8 cellular contexts compared by ENCODE assay signal in genomic region chr17:8894673-8895578, GRCh38. TPM values are rescaled to one million over a fixed set of nuclear protein-coding genes. Genes with fewer than 3 reads are reported as not detected.
DNase-seq lines count a peak whose midpoint lies in the region; ATAC-seq and TF ChIP-seq lines count a peak whose summit lies in the region.

No MANE protein-coding gene starts in this region.

- peaks cover 2% of the 10 kb centered on the region for H3K9me3 Mint-ChIP-seq in activated naive CD4-positive, alpha-beta T cell treated with anti-CD3 and anti-CD28 coated beads, Interleukin-2, amount 10 ng/mL, durations not matched to agents 7 days and 5 days

- H3K79me2 ChIP-seq in PC-9 (ENCODE audit: low read depth): no peaks in the 10 kb centered on the region
- no peaks in the 10 kb centered on the region for H3K79me2 ChIP-seq in osteoblast (ENCODE audit: insufficient read depth, low read length)

- H3K4me1 ChIP-seq in PC-9 (replicated peaks; ENCODE audit: insufficient read depth) (no peaks in the 10 kb centered on the region), osteoblast (ENCODE audit: insufficient read depth, low read length) (peaks cover 4% of the 10 kb centered on the region)

- BruUV-seq in PC-9 (replicated peaks; lab: Mats Ljungman, UMichigan): no TSS peak

- peaks cover 64% of the 10 kb centered on the region for H3K36me3 Mint-ChIP-seq in activated naive CD4-positive, alpha-beta T cell treated with anti-CD3 and anti-CD28 coated beads, Interleukin-2, amount 10 ng/mL, durations not matched to agents 7 days and 5 days

- H3K27ac ChIP-seq in PC-9 (no peak overlapping the region), osteoblast (ENCODE audit: low read depth, low read length) (no peak overlapping the region)

- H2AFZ ChIP-seq in PC-9 (no peak overlapping the region), osteoblast (ENCODE audit: low read length) (no peak overlapping the region)

- no peaks in the 10 kb centered on the region for H3K9me2 ChIP-seq in PC-9 (ENCODE audit: insufficient read depth)

- H3K4me3 Mint-ChIP-seq in activated naive CD4-positive, alpha-beta T cell treated with anti-CD3 and anti-CD28 coated beads, Interleukin-2, amount 10 ng/mL, durations not matched to agents 7 days and 5 days: no peak overlapping the region

- H4K20me1 ChIP-seq in PC-9 (ENCODE audit: insufficient read depth): no peaks in the 10 kb centered on the region
- H4K20me1 ChIP-seq in osteoblast (ENCODE audit: insufficient read depth, low read length): no peaks in the 10 kb centered on the region

- H3K36me3 ChIP-seq in PC-9 (ENCODE audit: low read depth) (no peaks in the 10 kb centered on the region), osteoblast (ENCODE audit: insufficient read depth, low read length) (no peaks in the 10 kb centered on the region)

- H3K4me2 ChIP-seq in PC-9 (no peak overlapping the region), osteoblast (ENCODE audit: insufficient read depth, low read length) (peak overlapping the region; percentile 44)

- no peaks in the 10 kb centered on the region for H3F3A ChIP-seq in PC-9 (ENCODE audit: insufficient read depth, low read depth)

- H3K9me3 ChIP-seq in PC-9 (ENCODE audit: insufficient read depth, low read depth): no peaks in the 10 kb centered on the region
- H3K9me3 ChIP-seq in osteoblast (ENCODE audit: low read depth, low read length): no peaks in the 10 kb centered on the region

- CTCF ChIA-PET in PC-9 (lab: Charles Lee): interaction anchor here (1.5 kb wide), 1 partner anchor 835 kb away, joined by 4 read pairs; no protein-coding TSS in a partner anchor
- CTCF ChIA-PET in activated naive CD4-positive, alpha-beta T cell treated with anti-CD3 and anti-CD28 coated beads, Interleukin-2, amount 10 ng/mL, durations not matched to agents 7 days and 5 days (lab: Charles Lee): interaction anchor here (0.6 to 2.7 kb wide), 28 partner anchors 9 to 517 kb away, joined by 3 to 20 read pairs (median 4); no protein-coding TSS in a partner anchor

- H3K27me3 ChIP-seq in PC-9 (ENCODE audit: insufficient read depth, low read depth) (peaks cover 30% of the 10 kb centered on the region; the same call in 1 of the 2 replicates), osteoblast (ENCODE audit: insufficient read depth, low read length) (peaks cover 13% of the 10 kb centered on the region)

- ATAC-seq in HG03378 (IDR thresholded peaks at IDR 0.05; ENCODE audit: unreplicated experiment) (peak; percentile 40), GM19455 (IDR thresholded peaks at IDR 0.05; ENCODE audit: unreplicated experiment) (no peak)

- peaks cover 60% of the 10 kb centered on the region for H3K4me1 Mint-ChIP-seq in activated naive CD4-positive, alpha-beta T cell treated with anti-CD3 and anti-CD28 coated beads, Interleukin-2, amount 10 ng/mL, durations not matched to agents 7 days and 5 days

- TF ChIP-seq CTCF in PC-9 (conservative IDR thresholded peaks at IDR 0.05) (peak; percentile 64), osteoblast (IDR thresholded peaks at IDR 0.05; ENCODE audit: extremely low read depth, low read depth, low read length) (peak; percentile 83)

- H3K27me3 Mint-ChIP-seq in activated naive CD4-positive, alpha-beta T cell treated with anti-CD3 and anti-CD28 coated beads, Interleukin-2, amount 10 ng/mL, durations not matched to agents 7 days and 5 days: no peaks in the 10 kb centered on the region

- H3K27ac Mint-ChIP-seq in activated naive CD4-positive, alpha-beta T cell treated with anti-CD3 and anti-CD28 coated beads, Interleukin-2, amount 10 ng/mL, durations not matched to agents 7 days and 5 days: no peak overlapping the region

- no peak overlapping the region for H3K4me3 ChIP-seq in PC-9
- no peak overlapping the region for H3K4me3 ChIP-seq in osteoblast (ENCODE audit: insufficient read depth, low read length)

- POLR2A ChIA-PET in PC-9 (lab: Charles Lee; ENCODE audit: unreplicated experiment): no interaction called here

- peak; percentile 74 for DNase-seq in EL
- peak in 1 of 2 experiments; percentile 44 for DNase-seq in PC-9
- peak; percentile 69 for DNase-seq in activated naive CD4-positive, alpha-beta T cell treated with anti-CD3 and anti-CD28 coated beads, Interleukin-2, amount 10 ng/mL, durations not matched to agents 7 days and 5 days
- DNase-seq in globus pallidus (ENCODE audit: low spot score): peak; percentile 38
- peak; percentile 98 for DNase-seq in osteoblast (ENCODE audit: insufficient read length, low spot score, missing footprints)
- no peak for DNase-seq in NCI-H187 treated with DMSO at 0.1 percent for 48 hours (lab: John Stamatoyannopoulos, UW)

- intact Hi-C loops in PC-9 (cut with micrococcal nuclease; ENCODE audit: unreplicated experiment): loop anchor here (1.0 kb wide), 1 partner anchor 512 kb away; the partner anchor contains the start of gene RPL26

RNA-seq across cellular contexts. Expression of gene PIK3R6, which starts 27.5 kb away (rescaled TPM):
- total RNA-seq in PC-9 (2021) (not detected in 2 replicates), osteoblast (not detected in 2 replicates)
